8 cellular contexts compared by ENCODE assay signal in genomic region chr1:156497743-156498446, GRCh38. TPM values are rescaled to one million over a fixed set of nuclear protein-coding genes. Genes with fewer than 3 reads are reported as not detected.
DNase-seq lines count a peak whose midpoint lies in the region; ATAC-seq and TF ChIP-seq lines count a peak whose summit lies in the region.

No MANE protein-coding gene starts in this region.

- no peaks in the 10 kb centered on the region for H3K9me2 ChIP-seq in OCI-LY7 (ENCODE audit: insufficient read depth, low read length)

- CTCF ChIA-PET in OCI-LY7 (lab: Charles Lee; ENCODE audit: unreplicated experiment) = interaction anchor here (0.9 to 1.0 kb wide), 3 partner anchors 8 to 112 kb away, joined by 3 to 6 read pairs (median 4); no protein-coding TSS in a partner anchor

- TF ChIP-seq CTCF in OCI-LY7 (conservative IDR thresholded peaks at IDR 0.05; ENCODE audit: low read length) (no peak), epithelial cell of proximal tubule (conservative IDR thresholded peaks at IDR 0.05; ENCODE audit: low read depth, low read length) (no peak)

- peak overlapping the region; percentile 91 for H3K4me2 ChIP-seq in OCI-LY7 (ENCODE audit: low read length)

- no peaks in the 10 kb centered on the region for H4K20me1 ChIP-seq in OCI-LY7 (ENCODE audit: insufficient read depth, low read length)

- peak overlapping the region; percentile 98 for H3K27ac ChIP-seq in OCI-LY7 (ENCODE audit: low read depth, low read length, poor library complexity, severe bottlenecking)

- no peaks in the 10 kb centered on the region for H3K9me3 ChIP-seq in OCI-LY7 (ENCODE audit: low read length)

- peak overlapping the region; percentile 98 for H3K4me3 ChIP-seq in OCI-LY7 (ENCODE audit: low read depth, low read length, poor library complexity, severe bottlenecking)
- H3K4me3 ChIP-seq in epithelial cell of proximal tubule (ENCODE audit: low read depth, low read length) = peak overlapping the region; percentile 98

- H3K79me2 ChIP-seq in OCI-LY7 (ENCODE audit: insufficient read depth, low read depth, low read length) = peaks cover 86% of the 10 kb centered on the region

- intact Hi-C loops in OCI-LY7 (cut with micrococcal nuclease; ENCODE audit: unreplicated experiment) = loop anchor here (10.0 kb wide), 1 partner anchor 1633 kb away; no protein-coding TSS in a partner anchor
- intact Hi-C loops in posterior vena cava (cut with DNase I) = loop anchor here in 1 of 2 donors (5.0 kb wide), 1 partner anchor 36 kb away; no protein-coding TSS in a partner anchor

- POLR2A ChIA-PET in OCI-LY7 (lab: Charles Lee) = interaction anchor here (0.6 to 8.9 kb wide), 7 partner anchors 6 to 230 kb away, joined by 6 to 179 read pairs (median 9); partner anchors contain the start of genes ISG20L2, METTL25B and NAXE

- H2AFZ ChIP-seq in OCI-LY7 (ENCODE audit: low read length) = no peak overlapping the region

- DNase-seq in EH (ENCODE audit: low read depth) (peak; percentile 34), OCI-LY7 (ENCODE audit: low spot score) (peak; percentile 13), epithelial cell of proximal tubule (ENCODE audit: low read depth) (no peak), posterior vena cava (ENCODE audit: low spot score) (peak; percentile 38), NCI-H2029 treated with DMSO at 0.1 percent for 48 hours (lab: John Stamatoyannopoulos, UW) (no peak), HK-2 (ENCODE audit: unreplicated experiment) (no peak), SKM-1 (lab: John Stamatoyannopoulos, UW; ENCODE audit: unreplicated experiment) (no peak)

- no peak for ATAC-seq in GM21367 (IDR thresholded peaks at IDR 0.05; ENCODE audit: unreplicated experiment)

- H3K36me3 ChIP-seq in OCI-LY7 (ENCODE audit: insufficient read depth, low read length) = peaks cover 58% of the 10 kb centered on the region

- BruUV-seq in OCI-LY7 (replicated peaks; lab: Mats Ljungman, UMichigan) = TSS peak; percentile 30

- H3K4me1 ChIP-seq in OCI-LY7 (ENCODE audit: insufficient read depth, low read length, poor library complexity, severe bottlenecking) = peaks cover 70% of the 10 kb centered on the region

RNA-seq across cellular contexts. Expression of gene MEF2D, which starts 2.7 kb away (rescaled TPM):
- total RNA-seq in OCI-LY7 (2014; rRNA removed; shearing (Covaris generic)) = 23.4 and 42.7 TPM in 2 replicates
- total RNA-seq in OCI-LY7 (2022) (92.3 and 101 TPM in 2 replicates), epithelial cell of proximal tubule (10.6 and 10.7 TPM in 2 replicates), posterior vena cava (100 to 1,000 TPM in 1 of 2 donors, 10 to 100 TPM in 1; 77.5 to 102 TPM)

Comparison
In these comparisons a context has a peak if more than half of its experiments do, and no peak if none do; other contexts are left out.
1. DNase-seq: peak in EH (single experiment), OCI-LY7 (single experiment) and posterior vena cava (single experiment); none in epithelial cell of proximal tubule (single experiment), NCI-H2029 treated with DMSO at 0.1 percent for 48 hours (single experiment), HK-2 (single experiment) and SKM-1 (single experiment).